ENCODE assay signal across 17 cellular contexts in the genomic region with DNA sequence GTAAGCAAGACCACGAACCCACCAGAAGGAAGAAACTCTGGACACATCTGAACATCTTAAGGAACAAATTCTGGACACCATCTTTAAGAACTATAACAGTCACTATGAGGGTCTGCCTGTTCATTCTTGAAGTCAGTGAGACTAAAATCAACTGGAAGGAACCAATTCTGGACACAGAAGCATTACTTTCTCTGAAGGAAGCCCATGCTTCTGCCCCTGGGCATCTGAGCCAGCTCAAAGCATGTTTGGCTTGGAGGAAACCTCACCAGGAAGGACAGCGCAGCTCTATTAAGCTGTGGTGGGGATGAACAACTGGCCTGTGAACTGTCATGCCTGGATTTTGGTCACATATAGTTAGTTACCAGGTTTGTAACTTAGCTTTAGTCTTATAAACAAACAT.
DNase-seq lines count a peak whose midpoint lies in the region; ATAC-seq and TF ChIP-seq lines count a peak whose summit lies in the region.
"Had no signal": no experiment of that assay in that cellular context is flagged by ENCODE, and none has a peak within 500 bp of the region (broad histone marks: within the 10 kb centered on the region; RNA-seq: fewer than 3 reads in every experiment).

No MANE protein-coding gene starts in this region.

- ATAC-seq in GM19395 (IDR thresholded peaks at IDR 0.05; ENCODE audit: unreplicated experiment) (no peak), GM21390 (IDR thresholded peaks at IDR 0.05; ENCODE audit: unreplicated experiment) (no peak)

- H3K4me1 ChIP-seq in osteoblast (ENCODE audit: insufficient read depth, low read length): peaks cover 34% of the 10 kb centered on the region
- H3K4me1 ChIP-seq: Caco-2 had no signal

- H4K20me1 ChIP-seq in osteoblast (ENCODE audit: insufficient read depth, low read length): no peaks in the 10 kb centered on the region

- peak overlapping the region; percentile 55 for H3K4me2 ChIP-seq in osteoblast (ENCODE audit: insufficient read depth, low read length)

- TF ChIP-seq CTCF in BJ (IDR thresholded peaks at IDR 0.05; ENCODE audit: insufficient read depth, low read depth, low read length) (no peak), osteoblast (IDR thresholded peaks at IDR 0.05; ENCODE audit: extremely low read depth, low read depth, low read length) (no peak)

- H3K4me3 ChIP-seq in BJ (ENCODE audit: low read depth, low read length): peak overlapping the region; percentile 1; the same call in 1 of the 2 replicates
- peak overlapping the region; percentile 16 for H3K4me3 ChIP-seq in osteoblast (ENCODE audit: insufficient read depth, low read length)

- CTCF ChIA-PET in BJ (lab: Yijun Ruan, JAX): interaction anchor here (0.6 to 3.2 kb wide), 4 partner anchors 8 to 120 kb away, joined by 3 to 10 read pairs (median 4); no protein-coding TSS in a partner anchor

- no peaks in the 10 kb centered on the region for H3K79me2 ChIP-seq in osteoblast (ENCODE audit: insufficient read depth, low read length)

- peak overlapping the region; percentile 56 for H3K27ac ChIP-seq in epithelial cell of prostate
- peak overlapping the region; percentile 73 for H3K27ac ChIP-seq in osteoblast (ENCODE audit: low read depth, low read length)

- no peaks in the 10 kb centered on the region for H3K27me3 ChIP-seq in BJ (ENCODE audit: control insufficient read depth, insufficient read depth, low read length)
- H3K27me3 ChIP-seq in osteoblast (ENCODE audit: insufficient read depth, low read length): peaks cover 3% of the 10 kb centered on the region

- peak overlapping the region; percentile 75 for H2AFZ ChIP-seq in osteoblast (ENCODE audit: low read length)

- no peaks in the 10 kb centered on the region for H3K36me3 ChIP-seq in BJ (ENCODE audit: control insufficient read depth, insufficient read depth, low read length)
- H3K36me3 ChIP-seq in osteoblast (ENCODE audit: insufficient read depth, low read length): no peaks in the 10 kb centered on the region

- POLR2A ChIA-PET in BJ (lab: Charles Lee): interaction anchor here (0.6 kb wide), 1 partner anchor 53 kb away, joined by 3 read pairs; no protein-coding TSS in a partner anchor

- H3K9me3 ChIP-seq in osteoblast (ENCODE audit: low read depth, low read length): no peaks in the 10 kb centered on the region

- DNase-seq in BJ (ENCODE audit: low read depth) (no peak), M059J (ENCODE audit: low read depth) (peak; percentile 65), epithelial cell of prostate (ENCODE audit: low read depth, low spot score) (no peak), osteoblast (ENCODE audit: insufficient read length, low spot score, missing footprints) (no peak), NCI-H1930 (lab: John Stamatoyannopoulos, UW) (no peak)
- DNase-seq in stimulated activated CD4-positive, alpha-beta T cell treated with anti-CD3 and anti-CD28 coated beads, Interleukin-2, amount 100 ng/mL, for 24 hours: no peak
- DNase-seq: activated CD4-positive, alpha-beta T cell treated with anti-CD3 and anti-CD28 coated beads for 48 hours; activated naive CD4-positive, alpha-beta T cell treated with Interleukin-2 at 50 U/mL for 16 hours; Caco-2; GF-D8; kidney glomerular epithelial cell; midbrain; NCI-H2107; NCI-H69; stimulated activated naive CD4-positive, alpha-beta T cell treated with Interleukin-2 at 50 U/mL for 16 hours had no signal
